ENCODE assay signal across 1 cellular context in the genomic region with DNA sequence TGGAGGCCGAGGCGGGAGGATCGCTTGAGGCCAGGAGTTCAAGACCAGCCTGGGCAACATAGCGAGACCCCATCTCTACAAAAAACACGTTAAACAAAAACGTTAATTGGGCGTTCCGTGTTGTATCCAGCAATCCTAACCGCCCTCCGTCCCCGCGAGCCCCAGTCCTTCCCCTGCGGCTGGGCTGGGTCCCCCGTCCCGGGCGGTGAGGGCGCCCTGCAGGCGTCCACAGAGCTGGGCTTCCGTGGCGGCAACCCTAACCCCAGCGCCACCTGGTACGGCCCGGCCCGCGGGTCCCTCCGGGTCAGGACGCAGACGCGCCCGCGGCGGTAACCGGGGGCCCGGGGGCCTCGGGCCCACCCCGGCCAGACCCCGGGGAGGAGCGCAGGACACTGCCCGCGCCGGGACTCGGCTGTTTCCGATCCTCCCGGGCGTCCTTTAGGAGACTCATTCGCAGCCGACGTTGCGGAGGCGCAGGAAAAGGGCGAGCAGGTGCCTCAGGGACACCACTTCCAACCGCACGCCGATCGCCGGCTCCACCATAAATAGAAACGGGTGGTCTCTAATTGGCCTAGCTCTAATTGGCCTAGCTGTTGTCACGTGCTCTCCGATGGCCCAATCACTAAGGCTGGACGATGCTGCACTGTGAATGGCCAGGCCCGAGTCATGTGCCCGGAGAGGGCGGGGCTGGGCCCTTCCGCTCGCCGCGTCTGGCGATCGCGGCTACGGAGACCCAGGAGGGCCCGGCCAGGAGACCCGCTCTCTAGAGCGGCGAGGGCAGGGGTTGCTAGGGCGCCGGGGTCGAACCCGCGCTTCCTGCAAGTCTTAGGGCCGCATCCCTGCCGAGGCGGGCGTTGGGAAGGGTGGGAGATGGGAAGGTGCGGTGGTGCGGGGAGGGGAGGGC.
A peak's percentile ranks its signal among the peaks of the same experiment; 100 is the strongest.
TF ChIP-seq lines count a peak whose summit lies in the region.

No MANE protein-coding gene starts in this region.

TF ChIP-seq in HepG2, 621 proteins besides CTCF, POLR2A, EP300 and RAD21 (continued from another document and continues in another):
- no peak for TF ChIP-seq ELF4 (CRISPR knock-in tag; IDR thresholded peaks at IDR 0.05; ENCODE audit: borderline replicate concordance)
- no peak for TF ChIP-seq ZNF737 (CRISPR knock-in tag; IDR thresholded peaks at IDR 0.05; ENCODE audit: borderline replicate concordance)
- TF ChIP-seq KLF6 (CRISPR knock-in tag; IDR thresholded peaks at IDR 0.05), result peak; percentile 95
- TF ChIP-seq ZNF274 (CRISPR knock-in tag; IDR thresholded peaks at IDR 0.05), result no peak; the same call in none of the 2 replicates
- TF ChIP-seq, protein P1, sequence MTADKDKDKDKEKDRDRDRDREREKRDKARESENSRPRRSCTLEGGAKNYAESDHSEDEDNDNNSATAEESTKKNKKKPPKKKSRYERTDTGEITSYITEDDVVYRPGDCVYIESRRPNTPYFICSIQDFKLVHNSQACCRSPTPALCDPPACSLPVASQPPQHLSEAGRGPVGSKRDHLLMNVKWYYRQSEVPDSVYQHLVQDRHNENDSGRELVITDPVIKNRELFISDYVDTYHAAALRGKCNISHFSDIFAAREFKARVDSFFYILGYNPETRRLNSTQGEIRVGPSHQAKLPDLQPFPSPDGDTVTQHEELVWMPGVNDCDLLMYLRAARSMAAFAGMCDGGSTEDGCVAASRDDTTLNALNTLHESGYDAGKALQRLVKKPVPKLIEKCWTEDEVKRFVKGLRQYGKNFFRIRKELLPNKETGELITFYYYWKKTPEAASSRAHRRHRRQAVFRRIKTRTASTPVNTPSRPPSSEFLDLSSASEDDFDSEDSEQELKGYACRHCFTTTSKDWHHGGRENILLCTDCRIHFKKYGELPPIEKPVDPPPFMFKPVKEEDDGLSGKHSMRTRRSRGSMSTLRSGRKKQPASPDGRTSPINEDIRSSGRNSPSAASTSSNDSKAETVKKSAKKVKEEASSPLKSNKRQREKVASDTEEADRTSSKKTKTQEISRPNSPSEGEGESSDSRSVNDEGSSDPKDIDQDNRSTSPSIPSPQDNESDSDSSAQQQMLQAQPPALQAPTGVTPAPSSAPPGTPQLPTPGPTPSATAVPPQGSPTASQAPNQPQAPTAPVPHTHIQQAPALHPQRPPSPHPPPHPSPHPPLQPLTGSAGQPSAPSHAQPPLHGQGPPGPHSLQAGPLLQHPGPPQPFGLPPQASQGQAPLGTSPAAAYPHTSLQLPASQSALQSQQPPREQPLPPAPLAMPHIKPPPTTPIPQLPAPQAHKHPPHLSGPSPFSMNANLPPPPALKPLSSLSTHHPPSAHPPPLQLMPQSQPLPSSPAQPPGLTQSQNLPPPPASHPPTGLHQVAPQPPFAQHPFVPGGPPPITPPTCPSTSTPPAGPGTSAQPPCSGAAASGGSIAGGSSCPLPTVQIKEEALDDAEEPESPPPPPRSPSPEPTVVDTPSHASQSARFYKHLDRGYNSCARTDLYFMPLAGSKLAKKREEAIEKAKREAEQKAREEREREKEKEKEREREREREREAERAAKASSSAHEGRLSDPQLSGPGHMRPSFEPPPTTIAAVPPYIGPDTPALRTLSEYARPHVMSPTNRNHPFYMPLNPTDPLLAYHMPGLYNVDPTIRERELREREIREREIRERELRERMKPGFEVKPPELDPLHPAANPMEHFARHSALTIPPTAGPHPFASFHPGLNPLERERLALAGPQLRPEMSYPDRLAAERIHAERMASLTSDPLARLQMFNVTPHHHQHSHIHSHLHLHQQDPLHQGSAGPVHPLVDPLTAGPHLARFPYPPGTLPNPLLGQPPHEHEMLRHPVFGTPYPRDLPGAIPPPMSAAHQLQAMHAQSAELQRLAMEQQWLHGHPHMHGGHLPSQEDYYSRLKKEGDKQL (CRISPR knock-in tag; IDR thresholded peaks at IDR 0.05; ENCODE audit: low read depth), result no peak
- peak; percentile 90 for TF ChIP-seq ZC3H13 (CRISPR knock-in tag; IDR thresholded peaks at IDR 0.05)
- 0 out of 2 replicates have a peak, but pooled peaks have one; percentile 14 for TF ChIP-seq ZNF776 (CRISPR knock-in tag; IDR thresholded peaks at IDR 0.05)
- TF ChIP-seq, protein P2, sequence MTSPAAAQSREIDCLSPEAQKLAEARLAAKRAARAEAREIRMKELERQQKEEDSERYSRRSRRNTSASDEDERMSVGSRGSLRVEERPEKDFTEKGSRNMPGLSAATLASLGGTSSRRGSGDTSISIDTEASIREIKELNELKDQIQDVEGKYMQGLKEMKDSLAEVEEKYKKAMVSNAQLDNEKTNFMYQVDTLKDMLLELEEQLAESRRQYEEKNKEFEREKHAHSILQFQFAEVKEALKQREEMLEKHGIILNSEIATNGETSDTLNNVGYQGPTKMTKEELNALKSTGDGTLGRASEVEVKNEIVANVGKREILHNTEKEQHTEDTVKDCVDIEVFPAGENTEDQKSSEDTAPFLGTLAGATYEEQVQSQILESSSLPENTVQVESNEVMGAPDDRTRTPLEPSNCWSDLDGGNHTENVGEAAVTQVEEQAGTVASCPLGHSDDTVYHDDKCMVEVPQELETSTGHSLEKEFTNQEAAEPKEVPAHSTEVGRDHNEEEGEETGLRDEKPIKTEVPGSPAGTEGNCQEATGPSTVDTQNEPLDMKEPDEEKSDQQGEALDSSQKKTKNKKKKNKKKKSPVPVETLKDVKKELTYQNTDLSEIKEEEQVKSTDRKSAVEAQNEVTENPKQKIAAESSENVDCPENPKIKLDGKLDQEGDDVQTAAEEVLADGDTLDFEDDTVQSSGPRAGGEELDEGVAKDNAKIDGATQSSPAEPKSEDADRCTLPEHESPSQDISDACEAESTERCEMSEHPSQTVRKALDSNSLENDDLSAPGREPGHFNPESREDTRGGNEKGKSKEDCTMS (CRISPR knock-in tag; conservative IDR thresholded peaks at IDR 0.05), result no peak
- 0 out of 2 replicates have a peak, but pooled peaks have one; percentile 68 for TF ChIP-seq NFE2L1 (CRISPR knock-in tag; IDR thresholded peaks at IDR 0.05; ENCODE audit: borderline replicate concordance)
- TF ChIP-seq ZNF629 (CRISPR knock-in tag; conservative IDR thresholded peaks at IDR 0.05), result no peak
- TF ChIP-seq, protein P3, sequence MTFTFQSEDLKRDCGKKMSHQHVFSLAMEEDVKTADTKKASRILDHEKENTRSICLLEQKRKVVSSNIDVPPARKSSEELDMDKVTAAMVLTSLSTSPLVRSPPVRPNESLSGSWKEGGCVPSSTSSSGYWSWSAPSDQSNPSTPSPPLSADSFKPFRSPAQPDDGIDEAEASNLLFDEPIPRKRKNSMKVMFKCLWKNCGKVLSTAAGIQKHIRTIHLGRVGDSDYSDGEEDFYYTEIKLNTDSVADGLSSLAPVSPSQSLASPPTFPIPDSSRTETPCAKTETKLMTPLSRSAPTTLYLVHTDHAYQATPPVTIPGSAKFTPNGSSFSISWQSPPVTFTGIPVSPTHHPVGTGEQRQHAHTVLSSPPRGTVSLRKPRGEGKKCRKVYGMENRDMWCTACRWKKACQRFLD (CRISPR knock-in tag; IDR thresholded peaks at IDR 0.05; ENCODE audit: borderline replicate concordance), result no peak
- TF ChIP-seq RARG (CRISPR knock-in tag; IDR thresholded peaks at IDR 0.05; ENCODE audit: low read depth), result no peak
- TF ChIP-seq ZNF225 (CRISPR knock-in tag; IDR thresholded peaks at IDR 0.05), result peak; percentile 92
- TF ChIP-seq, protein P4, sequence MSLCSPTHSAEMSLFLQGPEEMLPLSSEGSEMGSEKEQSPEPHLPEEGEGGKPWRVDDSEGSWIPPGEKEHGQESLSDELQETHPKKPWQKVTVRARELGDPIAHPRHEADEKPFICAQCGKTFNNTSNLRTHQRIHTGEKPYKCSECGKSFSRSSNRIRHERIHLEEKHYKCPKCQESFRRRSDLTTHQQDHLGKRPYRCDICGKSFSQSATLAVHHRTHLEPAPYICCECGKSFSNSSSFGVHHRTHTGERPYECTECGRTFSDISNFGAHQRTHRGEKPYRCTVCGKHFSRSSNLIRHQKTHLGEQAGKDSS (CRISPR knock-in tag; IDR thresholded peaks at IDR 0.05; ENCODE audit: borderline replicate concordance, low read depth), result no peak
- TF ChIP-seq TBL1XR1 (IDR thresholded peaks at IDR 0.05; ENCODE audit: borderline replicate concordance, low read length, partially characterized antibody), result peak; percentile 40
- no peak for TF ChIP-seq FOXO1 (CRISPR knock-in tag; IDR thresholded peaks at IDR 0.05)
- TF ChIP-seq ZNF468 (CRISPR knock-in tag; IDR thresholded peaks at IDR 0.05), result no peak
- TF ChIP-seq, protein P5, sequence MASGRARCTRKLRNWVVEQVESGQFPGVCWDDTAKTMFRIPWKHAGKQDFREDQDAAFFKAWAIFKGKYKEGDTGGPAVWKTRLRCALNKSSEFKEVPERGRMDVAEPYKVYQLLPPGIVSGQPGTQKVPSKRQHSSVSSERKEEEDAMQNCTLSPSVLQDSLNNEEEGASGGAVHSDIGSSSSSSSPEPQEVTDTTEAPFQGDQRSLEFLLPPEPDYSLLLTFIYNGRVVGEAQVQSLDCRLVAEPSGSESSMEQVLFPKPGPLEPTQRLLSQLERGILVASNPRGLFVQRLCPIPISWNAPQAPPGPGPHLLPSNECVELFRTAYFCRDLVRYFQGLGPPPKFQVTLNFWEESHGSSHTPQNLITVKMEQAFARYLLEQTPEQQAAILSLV (CRISPR knock-in tag; IDR thresholded peaks at IDR 0.05; ENCODE audit: borderline replicate concordance), result peak; percentile 75; the same call in 1 of the 2 replicates
- peak; percentile 57; the same call in 1 of the 2 replicates for TF ChIP-seq YEATS4 (CRISPR knock-in tag; IDR thresholded peaks at IDR 0.05; ENCODE audit: borderline replicate concordance)
- TF ChIP-seq, protein P6, sequence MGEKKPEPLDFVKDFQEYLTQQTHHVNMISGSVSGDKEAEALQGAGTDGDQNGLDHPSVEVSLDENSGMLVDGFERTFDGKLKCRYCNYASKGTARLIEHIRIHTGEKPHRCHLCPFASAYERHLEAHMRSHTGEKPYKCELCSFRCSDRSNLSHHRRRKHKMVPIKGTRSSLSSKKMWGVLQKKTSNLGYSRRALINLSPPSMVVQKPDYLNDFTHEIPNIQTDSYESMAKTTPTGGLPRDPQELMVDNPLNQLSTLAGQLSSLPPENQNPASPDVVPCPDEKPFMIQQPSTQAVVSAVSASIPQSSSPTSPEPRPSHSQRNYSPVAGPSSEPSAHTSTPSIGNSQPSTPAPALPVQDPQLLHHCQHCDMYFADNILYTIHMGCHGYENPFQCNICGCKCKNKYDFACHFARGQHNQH (CRISPR knock-in tag; IDR thresholded peaks at IDR 0.05), result peak; percentile 79; the same call in 1 of the 2 replicates
- TF ChIP-seq, protein P7, sequence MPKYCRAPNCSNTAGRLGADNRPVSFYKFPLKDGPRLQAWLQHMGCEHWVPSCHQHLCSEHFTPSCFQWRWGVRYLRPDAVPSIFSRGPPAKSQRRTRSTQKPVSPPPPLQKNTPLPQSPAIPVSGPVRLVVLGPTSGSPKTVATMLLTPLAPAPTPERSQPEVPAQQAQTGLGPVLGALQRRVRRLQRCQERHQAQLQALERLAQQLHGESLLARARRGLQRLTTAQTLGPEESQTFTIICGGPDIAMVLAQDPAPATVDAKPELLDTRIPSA (CRISPR knock-in tag; IDR thresholded peaks at IDR 0.05; ENCODE audit: borderline replicate concordance), result peak; percentile 61; the same call in 1 of the 2 replicates
- no peak for TF ChIP-seq SRSF9 (IDR thresholded peaks at IDR 0.05; ENCODE audit: borderline replicate concordance, insufficient read depth, low read depth, low read length, poor library complexity, severe bottlenecking)
- no peak for TF ChIP-seq ZNF446 (CRISPR knock-in tag; IDR thresholded peaks at IDR 0.05)
- TF ChIP-seq ZNF207 (IDR thresholded peaks at IDR 0.05; ENCODE audit: borderline replicate concordance), result no peak
- TF ChIP-seq ZFP62 (CRISPR knock-in tag; IDR thresholded peaks at IDR 0.05), result no peak
- peak; percentile 53 for TF ChIP-seq TBX2 (CRISPR knock-in tag; IDR thresholded peaks at IDR 0.05; ENCODE audit: borderline replicate concordance)
- no peak for TF ChIP-seq PAF1 (CRISPR knock-in tag; IDR thresholded peaks at IDR 0.05)
- TF ChIP-seq PHF8 (CRISPR knock-in tag; IDR thresholded peaks at IDR 0.05), result peak; percentile 87
- TF ChIP-seq SP1 (IDR thresholded peaks at IDR 0.05), result no peak
- TF ChIP-seq SP1 (CRISPR knock-in tag; IDR thresholded peaks at IDR 0.05), result peak; percentile 87
- 0 out of 2 replicates have a peak, but pooled peaks have one; percentile 82 for TF ChIP-seq ZNF17 (CRISPR knock-in tag; IDR thresholded peaks at IDR 0.05)
- TF ChIP-seq ZNF772 (CRISPR knock-in tag; IDR thresholded peaks at IDR 0.05), result no peak; the same call in 1 of the 2 replicates
- TF ChIP-seq ONECUT2 (CRISPR knock-in tag; IDR thresholded peaks at IDR 0.05), result no peak
- no peak for TF ChIP-seq EED (CRISPR knock-in tag; IDR thresholded peaks at IDR 0.05)
- no peak; the same call in 1 of the 2 replicates for TF ChIP-seq ZNF460 (CRISPR knock-in tag; IDR thresholded peaks at IDR 0.05; ENCODE audit: borderline replicate concordance)
- 0 out of 2 replicates have a peak, but pooled peaks have one; percentile 33 for TF ChIP-seq ZNF367 (CRISPR knock-in tag; IDR thresholded peaks at IDR 0.05; ENCODE audit: borderline replicate concordance)
- peak; percentile 61; the same call in 1 of the 2 replicates for TF ChIP-seq CREB1 (IDR thresholded peaks at IDR 0.05)
- no peak; the same call in 1 of the 2 replicates for TF ChIP-seq CREB1 (CRISPR knock-in tag; IDR thresholded peaks at IDR 0.05)
- TF ChIP-seq HMG20A (CRISPR knock-in tag; IDR thresholded peaks at IDR 0.05; ENCODE audit: borderline replicate concordance), result no peak
- TF ChIP-seq JUNB (CRISPR knock-in tag; IDR thresholded peaks at IDR 0.05; ENCODE audit: borderline replicate concordance), result no peak
- TF ChIP-seq ZNF790 (CRISPR knock-in tag; IDR thresholded peaks at IDR 0.05; ENCODE audit: borderline replicate concordance), result no peak; the same call in 1 of the 2 replicates
- no peak for TF ChIP-seq CBX2 (IDR thresholded peaks at IDR 0.05; ENCODE audit: low read depth, low read length)
- peak; percentile 33; the same call in 1 of the 2 replicates for TF ChIP-seq CBX2 (CRISPR knock-in tag; IDR thresholded peaks at IDR 0.05; ENCODE audit: low read depth)
- peak; percentile 87; the same call in 1 of the 2 replicates for TF ChIP-seq FLYWCH1 (CRISPR knock-in tag; IDR thresholded peaks at IDR 0.05)
- TF ChIP-seq MAZ (IDR thresholded peaks at IDR 0.05; ENCODE audit: borderline replicate concordance, low read depth, low read length), result peak; percentile 66
- TF ChIP-seq MAZ (CRISPR knock-in tag; IDR thresholded peaks at IDR 0.05; ENCODE audit: low read depth), result peak; percentile 30; the same call in 1 of the 2 replicates
- TF ChIP-seq ZFP90 (CRISPR knock-in tag; IDR thresholded peaks at IDR 0.05; ENCODE audit: borderline replicate concordance), result peak; percentile 77
- TF ChIP-seq, protein P8, sequence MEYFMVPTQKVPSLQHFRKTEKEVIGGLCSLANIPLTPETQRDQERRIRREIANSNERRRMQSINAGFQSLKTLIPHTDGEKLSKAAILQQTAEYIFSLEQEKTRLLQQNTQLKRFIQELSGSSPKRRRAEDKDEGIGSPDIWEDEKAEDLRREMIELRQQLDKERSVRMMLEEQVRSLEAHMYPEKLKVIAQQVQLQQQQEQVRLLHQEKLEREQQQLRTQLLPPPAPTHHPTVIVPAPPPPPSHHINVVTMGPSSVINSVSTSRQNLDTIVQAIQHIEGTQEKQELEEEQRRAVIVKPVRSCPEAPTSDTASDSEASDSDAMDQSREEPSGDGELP (IDR thresholded peaks at IDR 0.05; ENCODE audit: borderline replicate concordance, low read depth), result no peak
- TF ChIP-seq HCFC1 (IDR thresholded peaks at IDR 0.05; ENCODE audit: low read depth, low read length), result peak; percentile 38
- TF ChIP-seq ZKSCAN1 (IDR thresholded peaks at IDR 0.05; ENCODE audit: low read length), result peak; percentile 9; the same call in 1 of the 2 replicates
- no peak for TF ChIP-seq ZNF101 (CRISPR knock-in tag; IDR thresholded peaks at IDR 0.05; ENCODE audit: borderline replicate concordance, low read depth)
- no peak for TF ChIP-seq SSRP1 (CRISPR knock-in tag; IDR thresholded peaks at IDR 0.05)
